1 cellular context compared by ENCODE assay signal in the genomic region with DNA sequence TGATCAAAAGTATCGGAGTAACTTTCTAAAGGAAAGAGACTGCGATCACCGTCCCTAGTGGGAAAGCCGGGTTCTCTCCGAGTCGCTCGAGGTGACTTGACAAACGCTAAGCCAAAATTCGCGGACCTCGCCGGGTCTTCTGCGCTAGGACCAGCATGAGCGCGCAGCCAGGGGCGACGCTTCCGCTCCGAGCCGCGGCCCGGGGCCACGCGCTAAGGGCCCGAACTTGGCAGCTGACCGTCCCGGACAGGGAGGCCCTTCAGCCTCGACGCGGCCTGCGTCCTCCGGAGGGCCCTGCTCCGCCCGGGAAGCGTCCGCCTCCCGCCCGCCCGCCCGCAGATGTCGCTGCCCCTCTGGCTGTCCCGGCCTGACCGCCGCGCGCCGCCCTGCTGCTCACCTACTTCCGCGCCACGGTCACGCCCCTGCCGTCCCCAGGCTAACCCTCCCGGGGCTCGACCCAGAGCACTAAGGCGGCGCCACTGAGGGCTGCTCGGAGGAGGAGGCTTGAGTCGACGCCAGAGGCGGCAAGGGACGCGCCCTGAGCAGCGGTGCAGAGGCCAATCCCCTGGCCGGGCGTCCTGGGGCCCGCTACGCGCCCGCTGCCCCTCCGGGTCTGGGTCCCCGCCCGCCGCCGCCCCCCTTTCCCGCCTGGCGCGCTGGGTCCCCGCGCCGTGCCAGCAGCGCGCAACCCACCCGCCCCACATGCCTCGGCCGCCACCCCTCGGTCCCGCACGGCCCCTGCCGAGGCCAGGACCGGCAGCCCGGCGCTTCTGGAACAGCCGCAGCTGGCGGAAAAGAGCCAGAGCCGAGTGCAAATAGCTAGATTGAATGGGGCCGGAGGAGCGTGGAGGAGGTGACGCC.
TF ChIP-seq lines count a peak whose summit lies in the region.

No MANE protein-coding gene starts in this region.

TF ChIP-seq in K562, 482 proteins besides CTCF, POLR2A, EP300 and RAD21 (continued from another document and continues in another):
- TF ChIP-seq, protein P1, sequence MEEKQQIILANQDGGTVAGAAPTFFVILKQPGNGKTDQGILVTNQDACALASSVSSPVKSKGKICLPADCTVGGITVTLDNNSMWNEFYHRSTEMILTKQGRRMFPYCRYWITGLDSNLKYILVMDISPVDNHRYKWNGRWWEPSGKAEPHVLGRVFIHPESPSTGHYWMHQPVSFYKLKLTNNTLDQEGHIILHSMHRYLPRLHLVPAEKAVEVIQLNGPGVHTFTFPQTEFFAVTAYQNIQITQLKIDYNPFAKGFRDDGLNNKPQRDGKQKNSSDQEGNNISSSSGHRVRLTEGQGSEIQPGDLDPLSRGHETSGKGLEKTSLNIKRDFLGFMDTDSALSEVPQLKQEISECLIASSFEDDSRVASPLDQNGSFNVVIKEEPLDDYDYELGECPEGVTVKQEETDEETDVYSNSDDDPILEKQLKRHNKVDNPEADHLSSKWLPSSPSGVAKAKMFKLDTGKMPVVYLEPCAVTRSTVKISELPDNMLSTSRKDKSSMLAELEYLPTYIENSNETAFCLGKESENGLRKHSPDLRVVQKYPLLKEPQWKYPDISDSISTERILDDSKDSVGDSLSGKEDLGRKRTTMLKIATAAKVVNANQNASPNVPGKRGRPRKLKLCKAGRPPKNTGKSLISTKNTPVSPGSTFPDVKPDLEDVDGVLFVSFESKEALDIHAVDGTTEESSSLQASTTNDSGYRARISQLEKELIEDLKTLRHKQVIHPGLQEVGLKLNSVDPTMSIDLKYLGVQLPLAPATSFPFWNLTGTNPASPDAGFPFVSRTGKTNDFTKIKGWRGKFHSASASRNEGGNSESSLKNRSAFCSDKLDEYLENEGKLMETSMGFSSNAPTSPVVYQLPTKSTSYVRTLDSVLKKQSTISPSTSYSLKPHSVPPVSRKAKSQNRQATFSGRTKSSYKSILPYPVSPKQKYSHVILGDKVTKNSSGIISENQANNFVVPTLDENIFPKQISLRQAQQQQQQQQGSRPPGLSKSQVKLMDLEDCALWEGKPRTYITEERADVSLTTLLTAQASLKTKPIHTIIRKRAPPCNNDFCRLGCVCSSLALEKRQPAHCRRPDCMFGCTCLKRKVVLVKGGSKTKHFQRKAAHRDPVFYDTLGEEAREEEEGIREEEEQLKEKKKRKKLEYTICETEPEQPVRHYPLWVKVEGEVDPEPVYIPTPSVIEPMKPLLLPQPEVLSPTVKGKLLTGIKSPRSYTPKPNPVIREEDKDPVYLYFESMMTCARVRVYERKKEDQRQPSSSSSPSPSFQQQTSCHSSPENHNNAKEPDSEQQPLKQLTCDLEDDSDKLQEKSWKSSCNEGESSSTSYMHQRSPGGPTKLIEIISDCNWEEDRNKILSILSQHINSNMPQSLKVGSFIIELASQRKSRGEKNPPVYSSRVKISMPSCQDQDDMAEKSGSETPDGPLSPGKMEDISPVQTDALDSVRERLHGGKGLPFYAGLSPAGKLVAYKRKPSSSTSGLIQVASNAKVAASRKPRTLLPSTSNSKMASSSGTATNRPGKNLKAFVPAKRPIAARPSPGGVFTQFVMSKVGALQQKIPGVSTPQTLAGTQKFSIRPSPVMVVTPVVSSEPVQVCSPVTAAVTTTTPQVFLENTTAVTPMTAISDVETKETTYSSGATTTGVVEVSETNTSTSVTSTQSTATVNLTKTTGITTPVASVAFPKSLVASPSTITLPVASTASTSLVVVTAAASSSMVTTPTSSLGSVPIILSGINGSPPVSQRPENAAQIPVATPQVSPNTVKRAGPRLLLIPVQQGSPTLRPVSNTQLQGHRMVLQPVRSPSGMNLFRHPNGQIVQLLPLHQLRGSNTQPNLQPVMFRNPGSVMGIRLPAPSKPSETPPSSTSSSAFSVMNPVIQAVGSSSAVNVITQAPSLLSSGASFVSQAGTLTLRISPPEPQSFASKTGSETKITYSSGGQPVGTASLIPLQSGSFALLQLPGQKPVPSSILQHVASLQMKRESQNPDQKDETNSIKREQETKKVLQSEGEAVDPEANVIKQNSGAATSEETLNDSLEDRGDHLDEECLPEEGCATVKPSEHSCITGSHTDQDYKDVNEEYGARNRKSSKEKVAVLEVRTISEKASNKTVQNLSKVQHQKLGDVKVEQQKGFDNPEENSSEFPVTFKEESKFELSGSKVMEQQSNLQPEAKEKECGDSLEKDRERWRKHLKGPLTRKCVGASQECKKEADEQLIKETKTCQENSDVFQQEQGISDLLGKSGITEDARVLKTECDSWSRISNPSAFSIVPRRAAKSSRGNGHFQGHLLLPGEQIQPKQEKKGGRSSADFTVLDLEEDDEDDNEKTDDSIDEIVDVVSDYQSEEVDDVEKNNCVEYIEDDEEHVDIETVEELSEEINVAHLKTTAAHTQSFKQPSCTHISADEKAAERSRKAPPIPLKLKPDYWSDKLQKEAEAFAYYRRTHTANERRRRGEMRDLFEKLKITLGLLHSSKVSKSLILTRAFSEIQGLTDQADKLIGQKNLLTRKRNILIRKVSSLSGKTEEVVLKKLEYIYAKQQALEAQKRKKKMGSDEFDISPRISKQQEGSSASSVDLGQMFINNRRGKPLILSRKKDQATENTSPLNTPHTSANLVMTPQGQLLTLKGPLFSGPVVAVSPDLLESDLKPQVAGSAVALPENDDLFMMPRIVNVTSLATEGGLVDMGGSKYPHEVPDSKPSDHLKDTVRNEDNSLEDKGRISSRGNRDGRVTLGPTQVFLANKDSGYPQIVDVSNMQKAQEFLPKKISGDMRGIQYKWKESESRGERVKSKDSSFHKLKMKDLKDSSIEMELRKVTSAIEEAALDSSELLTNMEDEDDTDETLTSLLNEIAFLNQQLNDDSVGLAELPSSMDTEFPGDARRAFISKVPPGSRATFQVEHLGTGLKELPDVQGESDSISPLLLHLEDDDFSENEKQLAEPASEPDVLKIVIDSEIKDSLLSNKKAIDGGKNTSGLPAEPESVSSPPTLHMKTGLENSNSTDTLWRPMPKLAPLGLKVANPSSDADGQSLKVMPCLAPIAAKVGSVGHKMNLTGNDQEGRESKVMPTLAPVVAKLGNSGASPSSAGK (IDR thresholded peaks at IDR 0.05): peak; percentile 64; the same call in 1 of the 2 replicates
- TF ChIP-seq SAFB2 (IDR thresholded peaks at IDR 0.05; ENCODE audit: borderline replicate concordance, low read depth, low read length, severe bottlenecking) (no peak), KDM5B (IDR thresholded peaks at IDR 0.05; ENCODE audit: insufficient replicate concordance, low read depth, low read length) (peak; percentile 48), POLR2G (IDR thresholded peaks at IDR 0.05; ENCODE audit: low read depth, low read length) (peak; percentile 89), KDM2B (CRISPR knock-in tag; IDR thresholded peaks at IDR 0.05) (0 out of 2 replicates have a peak, but pooled peaks have one; percentile 24), ZNF165 (CRISPR knock-in tag; IDR thresholded peaks at IDR 0.05; ENCODE audit: borderline replicate concordance) (peak; percentile 2; the same call in 1 of the 2 replicates), DDX20 (tag; IDR thresholded peaks at IDR 0.05; ENCODE audit: low read depth) (no peak), ZNF282 (CRISPR knock-in tag; IDR thresholded peaks at IDR 0.05) (no peak), SIN3A (IDR thresholded peaks at IDR 0.05; ENCODE audit: borderline replicate concordance in 2 of 2, control insufficient read depth in 1 of 2, low read depth in 2 of 2, low read length in 2 of 2) (peak in 1 of 2 experiments; percentile 47; a peak in 1 of 4 replicates), SP1 (CRISPR knock-in tag; IDR thresholded peaks at IDR 0.05) (0 out of 2 replicates have a peak, but pooled peaks have one; percentile 16), POU5F1 (IDR thresholded peaks at IDR 0.05; ENCODE audit: borderline replicate concordance, low read depth, low read length, partially characterized antibody) (no peak), POLR2AphosphoS5 (IDR thresholded peaks at IDR 0.05; ENCODE audit: control insufficient read depth, insufficient read depth, low read depth, low read length) (peak; percentile 50; the same call in 1 of the 2 replicates), TBL1XR1 (IDR thresholded peaks at IDR 0.05; ENCODE audit: low read length in 2 of 2) (0 out of 4 replicates have a peak, but pooled peaks of 1 of the 2 experiments have one; percentile 23), TAF7 (tag; IDR thresholded peaks at IDR 0.05) (peak; percentile 71; the same call in 1 of the 2 replicates), BRD9 (IDR thresholded peaks at IDR 0.05; ENCODE audit: low read depth, partially characterized antibody) (peak; percentile 78)
- TF ChIP-seq, protein P2, sequence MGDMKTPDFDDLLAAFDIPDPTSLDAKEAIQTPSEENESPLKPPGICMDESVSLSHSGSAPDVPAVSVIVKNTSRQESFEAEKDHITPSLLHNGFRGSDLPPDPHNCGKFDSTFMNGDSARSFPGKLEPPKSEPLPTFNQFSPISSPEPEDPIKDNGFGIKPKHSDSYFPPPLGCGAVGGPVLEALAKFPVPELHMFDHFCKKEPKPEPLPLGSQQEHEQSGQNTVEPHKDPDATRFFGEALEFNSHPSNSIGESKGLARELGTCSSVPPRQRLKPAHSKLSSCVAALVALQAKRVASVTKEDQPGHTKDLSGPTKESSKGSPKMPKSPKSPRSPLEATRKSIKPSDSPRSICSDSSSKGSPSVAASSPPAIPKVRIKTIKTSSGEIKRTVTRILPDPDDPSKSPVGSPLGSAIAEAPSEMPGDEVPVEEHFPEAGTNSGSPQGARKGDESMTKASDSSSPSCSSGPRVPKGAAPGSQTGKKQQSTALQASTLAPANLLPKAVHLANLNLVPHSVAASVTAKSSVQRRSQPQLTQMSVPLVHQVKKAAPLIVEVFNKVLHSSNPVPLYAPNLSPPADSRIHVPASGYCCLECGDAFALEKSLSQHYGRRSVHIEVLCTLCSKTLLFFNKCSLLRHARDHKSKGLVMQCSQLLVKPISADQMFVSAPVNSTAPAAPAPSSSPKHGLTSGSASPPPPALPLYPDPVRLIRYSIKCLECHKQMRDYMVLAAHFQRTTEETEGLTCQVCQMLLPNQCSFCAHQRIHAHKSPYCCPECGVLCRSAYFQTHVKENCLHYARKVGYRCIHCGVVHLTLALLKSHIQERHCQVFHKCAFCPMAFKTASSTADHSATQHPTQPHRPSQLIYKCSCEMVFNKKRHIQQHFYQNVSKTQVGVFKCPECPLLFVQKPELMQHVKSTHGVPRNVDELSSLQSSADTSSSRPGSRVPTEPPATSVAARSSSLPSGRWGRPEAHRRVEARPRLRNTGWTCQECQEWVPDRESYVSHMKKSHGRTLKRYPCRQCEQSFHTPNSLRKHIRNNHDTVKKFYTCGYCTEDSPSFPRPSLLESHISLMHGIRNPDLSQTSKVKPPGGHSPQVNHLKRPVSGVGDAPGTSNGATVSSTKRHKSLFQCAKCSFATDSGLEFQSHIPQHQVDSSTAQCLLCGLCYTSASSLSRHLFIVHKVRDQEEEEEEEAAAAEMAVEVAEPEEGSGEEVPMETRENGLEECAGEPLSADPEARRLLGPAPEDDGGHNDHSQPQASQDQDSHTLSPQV (IDR thresholded peaks at IDR 0.05): 0 out of 2 replicates have a peak, but pooled peaks have one; percentile 30
- TF ChIP-seq, protein P3, sequence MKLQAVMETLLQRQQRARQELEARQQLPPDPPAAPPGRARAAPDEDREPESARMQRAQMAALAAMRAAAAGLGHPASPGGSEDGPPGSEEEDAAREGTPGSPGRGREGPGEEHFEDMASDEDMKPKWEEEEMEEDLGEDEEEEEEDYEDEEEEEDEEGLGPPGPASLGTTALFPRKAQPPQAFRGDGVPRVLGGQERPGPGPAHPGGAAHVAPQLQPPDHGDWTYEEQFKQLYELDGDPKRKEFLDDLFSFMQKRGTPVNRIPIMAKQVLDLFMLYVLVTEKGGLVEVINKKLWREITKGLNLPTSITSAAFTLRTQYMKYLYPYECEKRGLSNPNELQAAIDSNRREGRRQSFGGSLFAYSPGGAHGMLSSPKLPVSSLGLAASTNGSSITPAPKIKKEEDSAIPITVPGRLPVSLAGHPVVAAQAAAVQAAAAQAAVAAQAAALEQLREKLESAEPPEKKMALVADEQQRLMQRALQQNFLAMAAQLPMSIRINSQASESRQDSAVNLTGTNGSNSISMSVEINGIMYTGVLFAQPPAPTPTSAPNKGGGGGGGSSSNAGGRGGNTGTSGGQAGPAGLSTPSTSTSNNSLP (IDR thresholded peaks at IDR 0.05; ENCODE audit: borderline replicate concordance, low read depth, low read length): no peak
- TF ChIP-seq, protein P4, sequence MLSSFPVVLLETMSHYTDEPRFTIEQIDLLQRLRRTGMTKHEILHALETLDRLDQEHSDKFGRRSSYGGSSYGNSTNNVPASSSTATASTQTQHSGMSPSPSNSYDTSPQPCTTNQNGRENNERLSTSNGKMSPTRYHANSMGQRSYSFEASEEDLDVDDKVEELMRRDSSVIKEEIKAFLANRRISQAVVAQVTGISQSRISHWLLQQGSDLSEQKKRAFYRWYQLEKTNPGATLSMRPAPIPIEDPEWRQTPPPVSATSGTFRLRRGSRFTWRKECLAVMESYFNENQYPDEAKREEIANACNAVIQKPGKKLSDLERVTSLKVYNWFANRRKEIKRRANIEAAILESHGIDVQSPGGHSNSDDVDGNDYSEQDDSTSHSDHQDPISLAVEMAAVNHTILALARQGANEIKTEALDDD (IDR thresholded peaks at IDR 0.05): no peak
- TF ChIP-seq, protein P5, sequence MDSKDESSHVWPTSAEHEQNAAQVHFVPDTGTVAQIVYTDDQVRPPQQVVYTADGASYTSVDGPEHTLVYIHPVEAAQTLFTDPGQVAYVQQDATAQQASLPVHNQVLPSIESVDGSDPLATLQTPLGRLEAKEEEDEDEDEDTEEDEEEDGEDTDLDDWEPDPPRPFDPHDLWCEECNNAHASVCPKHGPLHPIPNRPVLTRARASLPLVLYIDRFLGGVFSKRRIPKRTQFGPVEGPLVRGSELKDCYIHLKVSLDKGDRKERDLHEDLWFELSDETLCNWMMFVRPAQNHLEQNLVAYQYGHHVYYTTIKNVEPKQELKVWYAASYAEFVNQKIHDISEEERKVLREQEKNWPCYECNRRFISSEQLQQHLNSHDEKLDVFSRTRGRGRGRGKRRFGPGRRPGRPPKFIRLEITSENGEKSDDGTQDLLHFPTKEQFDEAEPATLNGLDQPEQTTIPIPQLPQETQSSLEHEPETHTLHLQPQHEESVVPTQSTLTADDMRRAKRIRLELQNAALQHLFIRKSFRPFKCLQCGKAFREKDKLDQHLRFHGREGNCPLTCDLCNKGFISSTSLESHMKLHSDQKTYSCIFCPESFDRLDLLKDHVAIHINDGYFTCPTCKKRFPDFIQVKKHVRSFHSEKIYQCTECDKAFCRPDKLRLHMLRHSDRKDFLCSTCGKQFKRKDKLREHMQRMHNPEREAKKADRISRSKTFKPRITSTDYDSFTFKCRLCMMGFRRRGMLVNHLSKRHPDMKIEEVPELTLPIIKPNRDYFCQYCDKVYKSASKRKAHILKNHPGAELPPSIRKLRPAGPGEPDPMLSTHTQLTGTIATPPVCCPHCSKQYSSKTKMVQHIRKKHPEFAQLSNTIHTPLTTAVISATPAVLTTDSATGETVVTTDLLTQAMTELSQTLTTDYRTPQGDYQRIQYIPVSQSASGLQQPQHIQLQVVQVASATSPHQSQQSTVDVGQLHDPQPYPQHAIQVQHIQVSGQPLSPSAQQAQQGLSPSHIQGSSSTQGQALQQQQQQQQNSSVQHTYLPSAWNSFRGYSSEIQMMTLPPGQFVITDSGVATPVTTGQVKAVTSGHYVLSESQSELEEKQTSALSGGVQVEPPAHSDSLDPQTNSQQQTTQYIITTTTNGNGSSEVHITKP (IDR thresholded peaks at IDR 0.05; ENCODE audit: partially characterized antibody): peak; percentile 23
- TF ChIP-seq, protein P6, sequence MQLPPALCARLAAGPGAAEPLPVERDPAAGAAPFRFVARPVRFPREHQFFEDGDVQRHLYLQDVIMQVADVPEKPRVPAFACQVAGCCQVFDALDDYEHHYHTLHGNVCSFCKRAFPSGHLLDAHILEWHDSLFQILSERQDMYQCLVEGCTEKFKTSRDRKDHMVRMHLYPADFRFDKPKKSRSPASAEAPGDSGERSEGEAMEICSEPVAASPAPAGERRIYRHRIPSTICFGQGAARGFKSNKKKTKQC (CRISPR knock-in tag; IDR thresholded peaks at IDR 0.05): peak; percentile 73; the same call in 1 of the 2 replicates
